ENCODE assay signal across 8 cellular contexts in genomic region chr10:14184841-14185500, GRCh38.
DNase-seq lines count a peak whose midpoint lies in the region; ATAC-seq lines count a peak whose summit lies in the region.

No MANE protein-coding gene starts in this region.

- DNase-seq in NCI-H526 (lab: John Stamatoyannopoulos, UW): peak; percentile 82 to 86
- DNase-seq in naive B cell: peak; percentile 73
- no peak for DNase-seq in NCI-H128 (lab: John Stamatoyannopoulos, UW; ENCODE audit: unreplicated experiment)
- no peak for DNase-seq in cardiac septum (ENCODE audit: low spot score)
- no peak for DNase-seq in RPMI8226

- H3K9me3 Mint-ChIP-seq in activated naive CD4-positive, alpha-beta T cell treated with anti-CD3 and anti-CD28 coated beads, Interleukin-2, amount 50 U/mL, for 24 hours: no peaks in the 10 kb centered on the region
- H3K9me3 Mint-ChIP-seq in naive B cell: peaks cover 0 to 9% (median 1%) of the 10 kb centered on the region in 7 donors

- peak overlapping the region; percentile 73 for H3K4me3 Mint-ChIP-seq in activated naive CD4-positive, alpha-beta T cell treated with anti-CD3 and anti-CD28 coated beads, Interleukin-2, amount 50 U/mL, for 24 hours
- peak overlapping the region; percentile 76 to 88 (median 79) for H3K4me3 Mint-ChIP-seq in naive B cell

- no peaks in the 10 kb centered on the region for H3K36me3 Mint-ChIP-seq in activated naive CD4-positive, alpha-beta T cell treated with anti-CD3 and anti-CD28 coated beads, Interleukin-2, amount 50 U/mL, for 24 hours
- H3K36me3 Mint-ChIP-seq in naive B cell: peaks cover 0 to 13% of the 10 kb centered on the region in 2 donors

- intact Hi-C loops in cardiac septum (cut with DNase I): no loop called here

- H3K27me3 Mint-ChIP-seq in activated naive CD4-positive, alpha-beta T cell treated with anti-CD3 and anti-CD28 coated beads, Interleukin-2, amount 50 U/mL, for 24 hours: peaks cover 18% of the 10 kb centered on the region
- H3K27me3 Mint-ChIP-seq in naive B cell: peaks cover 15 to 24% (median 18%) of the 10 kb centered on the region in 3 donors

- ATAC-seq in GM18907 (IDR thresholded peaks at IDR 0.05; ENCODE audit: unreplicated experiment): peak; percentile 79
- peak; percentile 57 for ATAC-seq in HG02884 (IDR thresholded peaks at IDR 0.05; ENCODE audit: unreplicated experiment)
- peak; percentile 65 to 68 for ATAC-seq in naive B cell (ENCODE audit: low read depth in 2 of 2)

- peak overlapping the region; percentile 99 for H3K27ac Mint-ChIP-seq in activated naive CD4-positive, alpha-beta T cell treated with anti-CD3 and anti-CD28 coated beads, Interleukin-2, amount 50 U/mL, for 24 hours
- peak overlapping the region; percentile 97 to 100 (median 98) for H3K27ac Mint-ChIP-seq in naive B cell

- H3K4me1 Mint-ChIP-seq in activated naive CD4-positive, alpha-beta T cell treated with anti-CD3 and anti-CD28 coated beads, Interleukin-2, amount 50 U/mL, for 24 hours: peaks cover 25% of the 10 kb centered on the region
- H3K4me1 Mint-ChIP-seq in naive B cell: peaks cover 24 to 51% (median 38%) of the 10 kb centered on the region in 3 donors

Comparison
In these comparisons a context has a peak if more than half of its experiments do, and no peak if none do; other contexts are left out.
1. DNase-seq: peak in NCI-H526 (2 of 2) and naive B cell (single experiment); none in NCI-H128 (single experiment), cardiac septum (single experiment) and RPMI8226 (single experiment).
2. Peak in every context shown above with its lines, with median percentiles within 50 percentile points of each other: ATAC-seq.